Comparison of ENCODE assay signal across 15 cellular contexts in the genomic region with DNA sequence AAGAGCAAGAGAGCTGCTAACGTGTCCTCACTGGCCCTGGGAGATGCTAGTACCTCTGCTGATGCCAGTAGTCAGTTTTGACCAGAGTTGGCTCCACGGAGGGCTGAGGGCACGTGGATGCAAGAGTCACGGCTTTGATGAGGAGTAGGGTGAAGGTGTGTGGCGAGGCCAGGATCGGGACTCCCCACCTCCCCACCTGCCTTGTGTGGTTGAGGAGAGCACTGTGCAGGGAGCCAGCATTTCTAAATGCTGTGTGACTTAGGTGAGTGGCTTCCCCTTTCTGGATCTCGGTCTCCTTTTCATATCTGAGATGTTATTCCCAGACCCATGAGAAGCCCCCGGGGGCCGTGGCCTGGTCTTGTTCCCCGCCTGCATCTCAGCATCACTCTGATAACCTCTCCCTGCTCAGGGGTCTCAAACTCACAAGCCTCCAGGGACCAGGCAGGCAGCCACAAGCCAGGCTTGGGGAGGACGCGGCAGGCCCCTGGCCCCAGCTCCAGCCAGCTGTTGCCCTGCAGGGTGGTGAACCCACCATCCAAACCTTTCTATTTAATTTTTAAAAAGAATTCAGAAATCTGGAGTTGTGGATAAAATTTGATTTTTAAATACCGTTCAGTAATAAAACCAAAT.
"Had no signal": no experiment of that assay in that cellular context is flagged by ENCODE, and none has a peak within 500 bp of the region (broad histone marks: within the 10 kb centered on the region; RNA-seq: fewer than 3 reads in every experiment).

No MANE protein-coding gene starts in this region.

- H3K27me3 ChIP-seq: adrenal gland, ovary had no signal

- H3K27ac ChIP-seq: ovary, tibial artery had no signal

- H3K4me1 Mint-ChIP-seq: naive B cell had no signal

- H3K4me3 Mint-ChIP-seq: naive B cell; stimulated activated memory B cell treated with anti-CD40 and anti-IgM and Interleukin-4, amounts not matched to agents 10 μg/mL and 1 μg/mL and 100 μg/mL, for 72 hours had no signal

- H3K9me3 Mint-ChIP-seq: activated naive CD4-positive, alpha-beta T cell treated with anti-CD3 and anti-CD28 coated beads, Interleukin-2, amount 50 U/mL, for 72 hours; stimulated activated memory B cell treated with anti-CD40 and anti-IgM and Interleukin-4, amounts not matched to agents 10 μg/mL and 1 μg/mL and 100 μg/mL, for 72 hours had no signal

- H3K27ac Mint-ChIP-seq: activated naive CD4-positive, alpha-beta T cell treated with anti-CD3 and anti-CD28 coated beads, Interleukin-2, amount 50 U/mL, for 72 hours; stimulated activated memory B cell treated with anti-CD40 and anti-IgM and Interleukin-4, amounts not matched to agents 10 μg/mL and 1 μg/mL and 100 μg/mL, for 72 hours had no signal

- H3K4me3 ChIP-seq: adrenal gland, ovary, tibial artery had no signal

- DNase-seq: activated CD4-positive, CD25-positive, alpha-beta regulatory T cell treated with anti-CD3 and anti-CD28 coated beads, Interleukin-2, amount 50 U/mL, for 72 hours; activated CD8-positive, alpha-beta memory T cell treated with anti-CD3 and anti-CD28 coated beads for 24 hours; activated gamma-delta T cell; adrenal gland; foreskin melanocyte; left ventricle myocardium inferior; mammary epithelial cell; naive B cell; stimulated activated CD4-positive, alpha-beta T cell treated with anti-CD3 and anti-CD28 coated beads, Interleukin-4, amount 100 ng/mL, for 4 hours; T-helper 1 cell; T-helper 9 cell; tibial artery had no signal

- H3K4me1 ChIP-seq: adrenal gland had no signal

- H3K36me3 Mint-ChIP-seq: activated naive CD4-positive, alpha-beta T cell treated with anti-CD3 and anti-CD28 coated beads, Interleukin-2, amount 50 U/mL, for 72 hours; naive B cell; stimulated activated memory B cell treated with anti-CD40 and anti-IgM and Interleukin-4, amounts not matched to agents 10 μg/mL and 1 μg/mL and 100 μg/mL, for 72 hours had no signal

- ATAC-seq: activated naive CD4-positive, alpha-beta T cell treated with anti-CD3 and anti-CD28 coated beads, Interleukin-2, amount 50 U/mL, for 72 hours; stimulated activated memory B cell treated with anti-CD40 and anti-IgM and Interleukin-4, amounts not matched to agents 10 μg/mL and 1 μg/mL and 100 μg/mL, for 72 hours had no signal

- H3K9me3 ChIP-seq: adrenal gland, left ventricle myocardium inferior, ovary, tibial artery had no signal

- H3K36me3 ChIP-seq: adrenal gland, left ventricle myocardium inferior, ovary, tibial artery had no signal
